12 cellular contexts compared by ENCODE assay signal in the genomic region with DNA sequence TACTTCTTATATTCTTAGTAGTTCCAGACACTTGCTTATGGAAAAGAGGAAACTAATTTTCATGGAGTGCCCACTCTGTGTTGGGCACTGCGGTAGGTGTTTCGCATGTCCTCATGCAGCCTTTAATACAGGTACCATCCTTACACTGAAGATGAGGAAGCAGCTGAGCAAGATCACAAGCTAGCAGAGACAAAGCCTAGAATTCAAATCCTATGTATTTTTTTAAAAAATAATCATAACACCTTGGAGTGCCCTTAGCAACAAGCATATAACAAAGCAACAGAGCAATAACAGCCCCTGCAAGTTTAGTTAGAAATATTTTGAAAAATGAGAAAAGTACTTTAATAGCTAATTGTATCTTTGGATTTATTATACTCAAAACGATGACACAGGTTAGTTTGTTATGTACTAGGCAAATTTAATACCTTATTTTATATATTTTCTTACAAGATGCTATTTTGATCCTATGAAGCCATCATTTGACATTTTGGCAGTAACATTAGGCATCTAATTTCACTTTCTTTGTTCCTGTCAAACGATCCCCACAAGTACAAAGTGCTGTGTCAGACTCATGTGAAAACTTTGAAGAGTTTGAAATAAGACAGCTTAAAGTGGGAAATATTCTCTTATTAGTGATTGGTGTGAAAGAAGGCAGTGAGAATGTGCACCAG.
"Had no signal": no experiment of that assay in that cellular context is flagged by ENCODE, and none has a peak within 500 bp of the region (broad histone marks: within the 10 kb centered on the region; RNA-seq: fewer than 3 reads in every experiment).

No MANE protein-coding gene starts in this region.

- H3K9me3 ChIP-seq: colonic mucosa, esophagus squamous epithelium had no signal

- H3K27me3 Mint-ChIP-seq: activated CD4-positive, alpha-beta T cell treated with anti-CD3 and anti-CD28 coated beads for 36 hours; activated naive CD4-positive, alpha-beta T cell treated with anti-CD3 and anti-CD28 coated beads, Interleukin-2, amount 10 ng/mL, durations not matched to agents 7 days and 5 days had no signal

- H3K36me3 ChIP-seq: adrenal gland, colonic mucosa, esophagus squamous epithelium, heart left ventricle, left lung, tibial nerve had no signal

- H3K27ac ChIP-seq: adrenal gland, colonic mucosa, esophagus squamous epithelium, heart left ventricle, left lung, tibial nerve had no signal

- H3K4me2 ChIP-seq: smooth muscle cell had no signal

- H3K27me3 ChIP-seq: adrenal gland, colonic mucosa, esophagus squamous epithelium, heart left ventricle, left lung, tibial nerve had no signal

- H3K36me3 Mint-ChIP-seq: activated naive CD4-positive, alpha-beta T cell treated with anti-CD3 and anti-CD28 coated beads, Interleukin-2, amount 10 ng/mL, durations not matched to agents 7 days and 5 days had no signal

- H3K4me1 ChIP-seq: adrenal gland, colonic mucosa, esophagus squamous epithelium, left lung had no signal

- H3K4me3 Mint-ChIP-seq: activated CD4-positive, alpha-beta T cell treated with anti-CD3 and anti-CD28 coated beads for 36 hours; activated naive CD4-positive, alpha-beta T cell treated with anti-CD3 and anti-CD28 coated beads, Interleukin-2, amount 10 ng/mL, durations not matched to agents 7 days and 5 days had no signal

- H3K27ac Mint-ChIP-seq: activated CD4-positive, alpha-beta T cell treated with anti-CD3 and anti-CD28 coated beads for 36 hours; activated naive CD4-positive, alpha-beta T cell treated with anti-CD3 and anti-CD28 coated beads, Interleukin-2, amount 10 ng/mL, durations not matched to agents 7 days and 5 days had no signal

- H3K4me1 Mint-ChIP-seq: activated CD4-positive, alpha-beta T cell treated with anti-CD3 and anti-CD28 coated beads for 36 hours; activated naive CD4-positive, alpha-beta T cell treated with anti-CD3 and anti-CD28 coated beads, Interleukin-2, amount 10 ng/mL, durations not matched to agents 7 days and 5 days had no signal

- DNase-seq: activated CD4-positive, alpha-beta T cell treated with anti-CD3 and anti-CD28 coated beads for 36 hours; activated naive CD4-positive, alpha-beta T cell treated with anti-CD3 and anti-CD28 coated beads, Interleukin-2, amount 10 ng/mL, durations not matched to agents 7 days and 5 days; adrenal gland; colonic mucosa; esophagus squamous epithelium; foreskin melanocyte; heart left ventricle; left lung; posterior cingulate gyrus; right cardiac atrium had no signal

- ATAC-seq: activated CD4-positive, alpha-beta T cell treated with anti-CD3 and anti-CD28 coated beads for 36 hours; heart left ventricle; left lung; right cardiac atrium had no signal

- H3K4me3 ChIP-seq: adrenal gland, colonic mucosa, esophagus squamous epithelium, heart left ventricle, left lung, smooth muscle cell, tibial nerve had no signal
